Comparison of ENCODE assay signal across 9 cellular contexts in the genomic region with DNA sequence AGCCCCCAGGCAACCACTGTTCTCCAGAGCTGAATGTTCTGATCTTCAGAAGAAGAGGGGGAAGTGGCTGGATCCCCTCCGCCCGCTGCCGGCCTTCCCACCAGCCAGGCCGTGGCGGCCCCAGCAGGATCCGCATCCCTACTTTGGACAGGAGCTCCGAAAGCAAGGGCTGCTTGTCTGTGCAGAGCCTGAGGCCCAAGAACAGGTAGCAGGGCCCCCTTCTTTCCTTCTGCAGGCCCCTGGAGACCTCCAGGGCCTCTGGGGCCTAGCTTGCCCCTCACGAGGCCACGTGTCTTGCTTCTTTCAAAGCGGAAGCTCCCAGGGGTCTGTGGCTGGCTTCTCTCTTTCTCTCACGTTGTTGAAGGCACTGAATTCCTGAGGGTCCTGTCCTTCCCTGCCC. TPM values are rescaled to one million over a fixed set of nuclear protein-coding genes. Genes with fewer than 3 reads are reported as not detected.
DNase-seq lines count a peak whose midpoint lies in the region; ATAC-seq and TF ChIP-seq lines count a peak whose summit lies in the region.
"Had no signal": no experiment of that assay in that cellular context is flagged by ENCODE, and none has a peak within 500 bp of the region (broad histone marks: within the 10 kb centered on the region; RNA-seq: fewer than 3 reads in every experiment).

No MANE protein-coding gene starts in this region.

- 0 out of 2 replicates have a peak, but pooled peaks cover 3% of the 10 kb centered on the region for H3K79me2 ChIP-seq in DOHH2 (ENCODE audit: control insufficient read depth, low read length)

- H3K4me3 ChIP-seq in DOHH2 (ENCODE audit: low read length) (peak overlapping the region; percentile 68), ascending aorta (no peak overlapping the region)

- no peaks in the 10 kb centered on the region for H3K9me3 Mint-ChIP-seq in neural crest cell

- no peaks in the 10 kb centered on the region for H3K36me3 Mint-ChIP-seq in neural crest cell (ENCODE audit: low read depth)

- peaks cover 25% of the 10 kb centered on the region for H3F3A ChIP-seq in DOHH2 (ENCODE audit: control insufficient read depth, insufficient read depth)

- no peaks in the 10 kb centered on the region for H3K36me3 ChIP-seq in DOHH2 (ENCODE audit: control insufficient read depth, low read length)
- H3K36me3 ChIP-seq in ascending aorta: no peaks in the 10 kb centered on the region

- DNase-seq in ascending aorta (ENCODE audit: low spot score in 2 of 2): no peak
- DNase-seq in neural crest cell (ENCODE audit: low read depth, low spot score): no peak
- DNase-seq in UCSD-AML1 (lab: John Stamatoyannopoulos, UW; ENCODE audit: unreplicated experiment): no peak
- DNase-seq in OCI-M2 (lab: John Stamatoyannopoulos, UW; ENCODE audit: unreplicated experiment): no peak
- DNase-seq in ACHN: no peak
- DNase-seq: activated gamma-delta T cell had no signal

- no peaks in the 10 kb centered on the region for H4K20me1 ChIP-seq in DOHH2 (ENCODE audit: control insufficient read depth, insufficient read depth, low read depth, low read length)

- H3K9me2 ChIP-seq in DOHH2 (replicated peaks; ENCODE audit: control insufficient read depth, low read length): no peaks in the 10 kb centered on the region

- TF ChIP-seq CTCF in DOHH2 (IDR thresholded peaks at IDR 0.05; ENCODE audit: low read depth, low read length, poor library complexity, severe bottlenecking): no peak
- TF ChIP-seq CTCF in ascending aorta (IDR thresholded peaks at IDR 0.05): no peak
- TF ChIP-seq CTCF in neural crest cell (conservative IDR thresholded peaks at IDR 0.05): no peak

- no peak overlapping the region for H3K4me3 Mint-ChIP-seq in neural crest cell

- H3K27me3 Mint-ChIP-seq in neural crest cell (ENCODE audit: low read depth): no peaks in the 10 kb centered on the region

- H3K27ac Mint-ChIP-seq in neural crest cell (ENCODE audit: unreplicated experiment): peak overlapping the region; percentile 19

- H3K27me3 ChIP-seq in DOHH2 (ENCODE audit: control insufficient read depth, low read length): no peaks in the 10 kb centered on the region
- H3K27me3 ChIP-seq in ascending aorta: no peaks in the 10 kb centered on the region

- intact Hi-C loops in ascending aorta (cut with DNase I): no loop called here

- in situ Hi-C loops in ACHN (cut with HindIII; ENCODE audit: low pct_ligation_motif_present, low pct_unique_long_range_greater_than_20kb, low sequenced_read_pairs): no loop called here

- peaks cover 14% of the 10 kb centered on the region for H3K4me1 Mint-ChIP-seq in neural crest cell

- H3K27ac ChIP-seq in DOHH2 (ENCODE audit: low read depth, low read length): peak overlapping the region; percentile 85
- peak overlapping the region; percentile 94 to 96 for H3K27ac ChIP-seq in ascending aorta

- peak overlapping the region; percentile 99 for H3K4me2 ChIP-seq in DOHH2 (ENCODE audit: low read length)

- H3K4me1 ChIP-seq in DOHH2 (ENCODE audit: control insufficient read depth, low read length): peaks cover 57% of the 10 kb centered on the region
- peaks cover 29 to 43% of the 10 kb centered on the region in 2 donors for H3K4me1 ChIP-seq in ascending aorta

- H3K9me3 ChIP-seq in DOHH2 (ENCODE audit: control insufficient read depth, insufficient read depth, low read length) (no peaks in the 10 kb centered on the region), ascending aorta (no peaks in the 10 kb centered on the region)

- ATAC-seq in HG02623 (IDR thresholded peaks at IDR 0.05; ENCODE audit: unreplicated experiment) (peak; percentile 8), HG03521 (IDR thresholded peaks at IDR 0.05; ENCODE audit: unreplicated experiment) (no peak)

RNA-seq across cellular contexts. Expression of a gene that starts 13.2 kb away (rescaled TPM):
- 41.1 TPM for total RNA-seq in ascending aorta
- total RNA-seq in neural crest cell: 2.9 and 3.9 TPM in 2 replicates

RNA-seq across cellular contexts. Expression of a gene that starts 19.1 kb away (rescaled TPM):
- 12.1 TPM for total RNA-seq in ascending aorta
- total RNA-seq in neural crest cell: 13.9 and 14.1 TPM in 2 replicates
